Comparison of ENCODE assay signal across 1 cellular context in the genomic region with DNA sequence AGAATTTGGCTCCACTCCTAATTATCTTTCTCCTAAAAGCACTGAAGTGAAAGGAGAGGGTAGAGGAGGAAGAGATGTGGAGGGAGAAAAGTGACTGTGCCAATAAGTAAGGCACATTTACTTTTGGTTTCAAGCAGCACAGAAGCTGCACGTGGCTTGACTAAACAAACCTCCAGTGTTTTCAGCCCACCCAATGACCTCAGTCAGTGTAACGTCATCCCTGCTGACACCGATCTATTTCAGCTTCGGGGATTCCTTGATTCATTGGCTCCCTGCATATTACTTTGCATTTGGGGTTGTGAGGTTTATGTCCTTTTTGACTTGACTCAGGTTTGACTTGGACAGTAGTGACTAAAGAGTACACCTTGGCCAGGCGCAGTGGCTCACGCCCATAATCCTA.
A peak's percentile ranks its signal among the peaks of the same experiment; 100 is the strongest.
TF ChIP-seq lines count a peak whose summit lies in the region.

No MANE protein-coding gene starts in this region.

TF ChIP-seq in GM12878, 131 proteins besides CTCF, POLR2A, EP300 and RAD21 (continued from another document):
- TF ChIP-seq CREB1 (IDR thresholded peaks at IDR 0.05; ENCODE audit: low read depth): peak; percentile 74
- TF ChIP-seq CREM (IDR thresholded peaks at IDR 0.05; ENCODE audit: low read depth): peak; percentile 71; the same call in 1 of the 2 replicates
- TF ChIP-seq SREBF2 (IDR thresholded peaks at IDR 0.05; ENCODE audit: low read length): no peak
- peak; percentile 37; the same call in 1 of the 2 replicates for TF ChIP-seq RUNX3 (IDR thresholded peaks at IDR 0.05; ENCODE audit: low read length)
- no peak for TF ChIP-seq RCOR1 (conservative IDR thresholded peaks at IDR 0.05; ENCODE audit: low read depth, low read length)
- peak in 1 of 2 experiments; percentile 24; a peak in 1 of 4 replicates for TF ChIP-seq BHLHE40 (IDR thresholded peaks at IDR 0.05; ENCODE audit: borderline replicate concordance in 1 of 2, low read depth in 2 of 2, low read length in 1 of 2)
- TF ChIP-seq NFYA (IDR thresholded peaks at IDR 0.05; ENCODE audit: borderline replicate concordance, low read depth, low read length): no peak
- TF ChIP-seq JUNB (IDR thresholded peaks at IDR 0.05): peak; percentile 25; the same call in 1 of the 2 replicates
- no peak for TF ChIP-seq MEF2B (IDR thresholded peaks at IDR 0.05; ENCODE audit: partially characterized antibody, poor library complexity, severe bottlenecking)
